21 cellular contexts compared by ENCODE assay signal in the genomic region with DNA sequence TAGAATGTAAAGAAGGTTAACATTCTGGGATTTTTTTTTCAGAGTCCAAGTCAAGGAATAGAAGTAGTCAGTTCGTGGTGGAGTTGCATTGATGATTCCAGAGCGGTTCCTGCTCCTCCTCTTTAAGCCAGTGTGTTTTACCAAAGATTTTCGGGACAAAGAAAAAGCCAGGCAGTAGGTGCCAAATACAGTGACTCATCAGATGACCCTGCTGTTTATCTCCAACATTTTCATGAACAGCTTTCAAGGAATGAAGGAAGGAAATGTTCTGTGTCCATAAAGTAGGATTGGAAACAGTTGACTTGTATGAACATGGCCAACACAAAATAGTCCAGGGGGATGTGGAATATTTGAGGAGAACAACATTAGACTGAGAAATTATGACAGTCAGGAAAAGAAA.
DNase-seq lines count a peak whose midpoint lies in the region; ATAC-seq, FAIRE-seq and TF ChIP-seq lines count a peak whose summit lies in the region.
"Had no signal": no experiment of that assay in that cellular context is flagged by ENCODE, and none has a peak within 500 bp of the region (broad histone marks: within the 10 kb centered on the region; RNA-seq: fewer than 3 reads in every experiment).

No MANE protein-coding gene starts in this region.

- no peaks in the 10 kb centered on the region for H3K9me3 ChIP-seq in keratinocyte (ENCODE audit: control insufficient read depth, low read depth, low read length)
- H3K9me3 ChIP-seq: HAP-1, prostate gland, upper lobe of right lung had no signal

- ATAC-seq in Right ventricle myocardium inferior = no peak
- ATAC-seq: activated T-cell treated with anti-CD3 and anti-CD28 coated beads, Interleukin-2, amount 50 U/mL, for 72 hours; natural killer cell treated with Interleukin-12 subunit alpha and Interleukin-12 subunit beta and Interleukin-15 and Interleukin-18, amount 100 ng/mL, for 72 hours; upper lobe of right lung had no signal

- no peak overlapping the region for H2AFZ ChIP-seq in keratinocyte (ENCODE audit: control insufficient read depth, low read length)

- in situ Hi-C loops in brain microvascular endothelial cell (cut with HindIII; ENCODE audit: low pct_ligation_motif_present, low sequenced_read_pairs) = no loop called here

- no peaks in the 10 kb centered on the region for H4K20me1 ChIP-seq in keratinocyte (ENCODE audit: control insufficient read depth, extremely low read depth, insufficient read depth, low read length)

- dilution Hi-C loops in keratinocyte (cut with MboI; ENCODE audit: extremely low pct_ligation_motif_present, low sequenced_read_pairs) = no loop called here

- H3K36me3 ChIP-seq in brain microvascular endothelial cell (replicated peaks) (no peaks in the 10 kb centered on the region), keratinocyte (ENCODE audit: control insufficient read depth in 2 of 2, extremely low read depth in 1 of 2, insufficient read depth in 2 of 2, low read length in 2 of 2) (no peaks in the 10 kb centered on the region)
- H3K36me3 ChIP-seq: HAP-1, prostate gland, upper lobe of right lung had no signal

- H3K79me2 ChIP-seq in keratinocyte (ENCODE audit: control insufficient read depth, insufficient read depth, low read length) = no peaks in the 10 kb centered on the region

- H3K4me1 ChIP-seq in keratinocyte (ENCODE audit: control insufficient read depth, extremely low read depth, insufficient read depth, low read length) = peaks cover 9% of the 10 kb centered on the region
- H3K4me1 ChIP-seq: HAP-1, prostate gland, upper lobe of right lung had no signal

- FAIRE-seq in keratinocyte (lab: Jason Lieb, UNC) = peak; percentile 69
- FAIRE-seq: GM18507, islet of Langerhans, TTC549 had no signal

- intact Hi-C loops in Right ventricle myocardium inferior (cut with DNase I) = no loop called here

- H3K27ac ChIP-seq in brain microvascular endothelial cell (no peak overlapping the region), keratinocyte (ENCODE audit: control insufficient read depth, insufficient read depth, low read length) (no peak overlapping the region)
- H3K27ac ChIP-seq: prostate gland, upper lobe of right lung had no signal

- H3K9me1 ChIP-seq in keratinocyte (ENCODE audit: control insufficient read depth, extremely low read depth, insufficient read depth, low read length) = no peaks in the 10 kb centered on the region

- TF ChIP-seq CTCF in brain microvascular endothelial cell (IDR thresholded peaks at IDR 0.05; ENCODE audit: low read depth, low read length, missing control alignments) (no peak), keratinocyte (optimal IDR thresholded peaks at IDR 0.05 in 1 of 3, IDR thresholded peaks at IDR 0.05 in 1 of 3, conservative IDR thresholded peaks at IDR 0.05 in 1 of 3; ENCODE audit: extremely low read depth in 1 of 3, insufficient read depth in 2 of 3, low read length in 3 of 3) (no peak)

- peak overlapping the region; percentile 59 for H3K4me2 ChIP-seq in keratinocyte (ENCODE audit: control insufficient read depth, extremely low read depth, insufficient read depth, low read depth, low read length)

- DNase-seq in AG08396 (ENCODE audit: low spot score) (peak; percentile 21), HS-5 (ENCODE audit: low read depth) (peak; percentile 13), brain microvascular endothelial cell (peak; percentile 27), keratinocyte (ENCODE audit: low read depth, low spot score) (no peak), Right ventricle myocardium inferior (ENCODE audit: missing footprints) (no peak), GDM1 (lab: John Stamatoyannopoulos, UW) (no peak), NCI-H1694 treated with DMSO at 0.1 percent for 48 hours (lab: John Stamatoyannopoulos, UW) (no peak), GM19238 (ENCODE audit: insufficient read length, low spot score) (no peak)
- DNase-seq: activated CD4-positive, alpha-beta T cell treated with anti-CD3 and anti-CD28 coated beads, Interleukin-2, amount 50 U/mL, for 48 hours; activated naive CD8-positive, alpha-beta T cell treated with anti-CD3 and anti-CD28 coated beads for 36 hours; activated T-cell treated with anti-CD3 and anti-CD28 coated beads, Interleukin-2, amount 50 U/mL, for 72 hours; Calu3; head of caudate nucleus; NCI-H748 treated with DMSO at 0.1 percent for 48 hours; upper lobe of right lung had no signal

- H3K9ac ChIP-seq in keratinocyte (ENCODE audit: control insufficient read depth, extremely low read depth, insufficient read depth, low read length) = no peak overlapping the region

- H3K27me3 ChIP-seq in brain microvascular endothelial cell (replicated peaks) (no peaks in the 10 kb centered on the region), keratinocyte (ENCODE audit: control insufficient read depth, extremely low read depth, insufficient read depth, low read length) (no peaks in the 10 kb centered on the region)
- H3K27me3 ChIP-seq: upper lobe of right lung had no signal

- H3K4me3 ChIP-seq in brain microvascular endothelial cell (ENCODE audit: low read depth, low read length) = no peak overlapping the region
- H3K4me3 ChIP-seq in keratinocyte (ENCODE audit: control insufficient read depth in 2 of 3, extremely low read depth in 1 of 3, insufficient read depth in 2 of 3, low read depth in 1 of 3, low read length in 3 of 3) = no peak overlapping the region
- H3K4me3 ChIP-seq: HAP-1, prostate gland, upper lobe of right lung had no signal

Comparison
In these comparisons a context has a peak if more than half of its experiments do, and no peak if none do; other contexts are left out.
1. DNase-seq: peak in AG08396 (single experiment), HS-5 (single experiment) and brain microvascular endothelial cell (single experiment); none in keratinocyte (single experiment), Right ventricle myocardium inferior (single experiment), GDM1 (single experiment), NCI-H1694 treated with DMSO at 0.1 percent for 48 hours (single experiment) and GM19238 (single experiment).